In the genomic region with DNA sequence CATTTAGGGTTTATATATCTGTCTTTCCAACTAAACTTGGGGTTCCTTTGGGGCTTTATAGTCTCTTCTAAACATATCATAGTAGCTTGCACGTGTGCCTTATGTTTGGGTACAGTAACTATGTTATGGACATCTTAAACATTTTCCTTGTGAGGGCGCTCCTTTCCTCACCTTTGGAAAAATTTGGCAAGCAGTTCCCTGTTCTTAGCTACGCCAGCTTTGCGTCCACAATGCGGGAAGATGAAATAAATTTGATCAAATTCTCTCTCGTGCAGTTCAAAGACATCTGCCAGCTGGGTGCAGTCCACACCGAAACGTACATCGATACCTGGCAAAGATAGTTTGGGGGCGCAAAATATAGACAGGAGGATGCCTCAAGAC, we compare ENCODE assay signal across 6 cellular contexts. TPM values are rescaled to one million over a fixed set of nuclear protein-coding genes. Genes with fewer than 3 reads are reported as not detected.
DNase-seq lines count a peak whose midpoint lies in the region; ATAC-seq and TF ChIP-seq lines count a peak whose summit lies in the region.

No MANE protein-coding gene starts in this region.

- peaks cover 5% of the 10 kb centered on the region for H3K36me3 Mint-ChIP-seq in activated naive CD8-positive, alpha-beta T cell treated with anti-CD3 and anti-CD28 coated beads for 36 hours
- H3K36me3 Mint-ChIP-seq in mesothelial cell of epicardium: peaks cover 4% of the 10 kb centered on the region

- no peaks in the 10 kb centered on the region for H3K27me3 Mint-ChIP-seq in activated naive CD8-positive, alpha-beta T cell treated with anti-CD3 and anti-CD28 coated beads for 36 hours
- no peaks in the 10 kb centered on the region for H3K27me3 Mint-ChIP-seq in mesothelial cell of epicardium (ENCODE audit: low read depth)

- no peak for TF ChIP-seq CTCF in mesothelial cell of epicardium (IDR thresholded peaks at IDR 0.05; ENCODE audit: unreplicated experiment)

- ATAC-seq in HG02870 (IDR thresholded peaks at IDR 0.05; ENCODE audit: unreplicated experiment) (peak; percentile 6), HG03045 (IDR thresholded peaks at IDR 0.05; ENCODE audit: unreplicated experiment) (no peak)

- peak overlapping the region; percentile 88 for H3K4me3 Mint-ChIP-seq in activated naive CD8-positive, alpha-beta T cell treated with anti-CD3 and anti-CD28 coated beads for 36 hours
- H3K4me3 Mint-ChIP-seq in mesothelial cell of epicardium: peak overlapping the region; percentile 90

- peak overlapping the region; percentile 98 for H3K27ac Mint-ChIP-seq in activated naive CD8-positive, alpha-beta T cell treated with anti-CD3 and anti-CD28 coated beads for 36 hours
- peak overlapping the region; percentile 100 for H3K27ac Mint-ChIP-seq in mesothelial cell of epicardium

- DNase-seq in COR-L47 (lab: John Stamatoyannopoulos, UW) (peak; percentile 30), mesothelial cell of epicardium (ENCODE audit: low spot score in 2 of 2, unreplicated experiment in 2 of 2) (no peak), DMS53 treated with DMSO at 0.1 percent for 48 hours (lab: John Stamatoyannopoulos, UW; ENCODE audit: unreplicated experiment) (no peak)
- no peak for DNase-seq in activated naive CD8-positive, alpha-beta T cell treated with anti-CD3 and anti-CD28 coated beads for 36 hours

- H3K9me3 Mint-ChIP-seq in activated naive CD8-positive, alpha-beta T cell treated with anti-CD3 and anti-CD28 coated beads for 36 hours: no peaks in the 10 kb centered on the region
- H3K9me3 Mint-ChIP-seq in mesothelial cell of epicardium: no peaks in the 10 kb centered on the region

- peaks cover 8% of the 10 kb centered on the region for H3K4me1 Mint-ChIP-seq in activated naive CD8-positive, alpha-beta T cell treated with anti-CD3 and anti-CD28 coated beads for 36 hours
- peaks cover 12% of the 10 kb centered on the region for H3K4me1 Mint-ChIP-seq in mesothelial cell of epicardium

RNA-seq across cellular contexts. Expression of a gene that starts 0.6 kb away (rescaled TPM):
- total RNA-seq in activated naive CD8-positive, alpha-beta T cell treated with anti-CD3 and anti-CD28 coated beads for 36 hours: 1 to 10 TPM; 8.8 to 9.9 TPM
- 2.9 to 3.5 TPM (median 3.2 TPM) in 3 replicates for total RNA-seq in mesothelial cell of epicardium

RNA-seq across cellular contexts. Expression of a gene that starts 1.0 kb away (rescaled TPM):
- total RNA-seq in activated naive CD8-positive, alpha-beta T cell treated with anti-CD3 and anti-CD28 coated beads for 36 hours: 10 to 100 TPM; 45.8 to 47.0 TPM
- total RNA-seq in mesothelial cell of epicardium: 31.2 to 35.9 TPM (median 34.0 TPM) in 3 replicates

RNA-seq across cellular contexts. Expression of a gene that starts 7.0 kb away (rescaled TPM):
- 10 to 100 TPM; 36.4 to 36.8 TPM for total RNA-seq in activated naive CD8-positive, alpha-beta T cell treated with anti-CD3 and anti-CD28 coated beads for 36 hours
- 48.5 to 51.9 TPM (median 50.6 TPM) in 3 replicates for total RNA-seq in mesothelial cell of epicardium

RNA-seq across cellular contexts. Expression of a gene that starts 33.2 kb away (rescaled TPM):
- total RNA-seq in activated naive CD8-positive, alpha-beta T cell treated with anti-CD3 and anti-CD28 coated beads for 36 hours: not detected
- total RNA-seq in mesothelial cell of epicardium: 0.49 to 0.74 TPM (median 0.63 TPM) in 3 replicates

RNA-seq across cellular contexts. Expression of a gene that starts 34.2 kb away (rescaled TPM):
- not detected for total RNA-seq in activated naive CD8-positive, alpha-beta T cell treated with anti-CD3 and anti-CD28 coated beads for 36 hours
- total RNA-seq in mesothelial cell of epicardium: 0.22 to 0.51 TPM (median 0.27 TPM) in 3 replicates
